Comparison of ENCODE assay signal across 2 cellular contexts in the genomic region with DNA sequence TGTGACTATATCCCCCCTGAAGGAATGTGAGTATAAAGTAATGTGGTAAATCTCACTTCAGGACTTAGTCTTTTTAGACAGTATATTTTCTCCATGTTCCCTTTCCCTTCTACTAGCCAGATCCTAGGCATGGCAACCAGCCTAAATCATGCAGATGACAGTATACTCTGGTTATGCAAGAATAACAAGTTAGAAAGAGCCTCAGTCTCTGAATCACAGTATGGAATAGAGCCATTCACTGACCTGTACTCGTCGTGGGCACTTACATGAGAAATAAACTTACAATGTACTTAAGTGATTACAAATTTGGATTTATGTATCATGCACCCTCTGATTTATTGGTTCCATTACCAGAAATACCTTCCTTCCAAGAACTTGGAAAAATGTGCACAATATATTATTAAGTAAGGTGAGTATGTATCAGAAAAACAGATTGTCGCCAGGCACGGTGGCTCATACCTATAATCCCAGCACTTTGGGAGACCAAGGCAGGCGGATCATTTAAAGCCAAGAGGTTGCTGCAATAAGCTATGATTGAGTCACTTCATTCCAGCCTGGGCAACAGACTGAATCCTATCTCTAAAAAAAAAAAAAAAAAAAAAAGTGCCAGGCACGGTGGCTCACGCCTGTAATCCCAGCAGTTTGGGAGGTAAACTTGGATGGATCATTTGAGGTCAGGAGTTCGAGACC.
TF ChIP-seq lines count a peak whose summit lies in the region.

No MANE protein-coding gene starts in this region.

TF ChIP-seq in SK-N-SH treated with all-trans-retinoic acid at 6 μM for 48 hours, 23 proteins besides CTCF, POLR2A, EP300 and RAD21 (continued from another document):
- TF ChIP-seq, protein P1, sequence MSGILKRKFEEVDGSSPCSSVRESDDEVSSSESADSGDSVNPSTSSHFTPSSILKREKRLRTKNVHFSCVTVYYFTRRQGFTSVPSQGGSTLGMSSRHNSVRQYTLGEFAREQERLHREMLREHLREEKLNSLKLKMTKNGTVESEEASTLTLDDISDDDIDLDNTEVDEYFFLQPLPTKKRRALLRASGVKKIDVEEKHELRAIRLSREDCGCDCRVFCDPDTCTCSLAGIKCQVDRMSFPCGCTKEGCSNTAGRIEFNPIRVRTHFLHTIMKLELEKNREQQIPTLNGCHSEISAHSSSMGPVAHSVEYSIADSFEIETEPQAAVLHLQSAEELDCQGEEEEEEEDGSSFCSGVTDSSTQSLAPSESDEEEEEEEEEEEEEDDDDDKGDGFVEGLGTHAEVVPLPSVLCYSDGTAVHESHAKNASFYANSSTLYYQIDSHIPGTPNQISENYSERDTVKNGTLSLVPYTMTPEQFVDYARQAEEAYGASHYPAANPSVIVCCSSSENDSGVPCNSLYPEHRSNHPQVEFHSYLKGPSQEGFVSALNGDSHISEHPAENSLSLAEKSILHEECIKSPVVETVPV (CRISPR knock-in tag; IDR thresholded peaks at IDR 0.05) = no peak
- no peak for TF ChIP-seq ZNF70 (CRISPR knock-in tag; IDR thresholded peaks at IDR 0.05)
- TF ChIP-seq, protein P2, sequence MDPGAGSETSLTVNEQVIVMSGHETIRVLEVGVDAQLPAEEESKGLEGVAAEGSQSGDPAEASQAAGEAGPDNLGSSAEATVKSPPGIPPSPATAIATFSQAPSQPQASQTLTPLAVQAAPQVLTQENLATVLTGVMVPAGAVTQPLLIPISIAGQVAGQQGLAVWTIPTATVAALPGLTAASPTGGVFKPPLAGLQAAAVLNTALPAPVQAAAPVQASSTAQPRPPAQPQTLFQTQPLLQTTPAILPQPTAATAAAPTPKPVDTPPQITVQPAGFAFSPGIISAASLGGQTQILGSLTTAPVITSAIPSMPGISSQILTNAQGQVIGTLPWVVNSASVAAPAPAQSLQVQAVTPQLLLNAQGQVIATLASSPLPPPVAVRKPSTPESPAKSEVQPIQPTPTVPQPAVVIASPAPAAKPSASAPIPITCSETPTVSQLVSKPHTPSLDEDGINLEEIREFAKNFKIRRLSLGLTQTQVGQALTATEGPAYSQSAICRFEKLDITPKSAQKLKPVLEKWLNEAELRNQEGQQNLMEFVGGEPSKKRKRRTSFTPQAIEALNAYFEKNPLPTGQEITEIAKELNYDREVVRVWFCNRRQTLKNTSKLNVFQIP (CRISPR knock-in tag; IDR thresholded peaks at IDR 0.05; ENCODE audit: borderline replicate concordance, low read depth) = no peak
- TF ChIP-seq TOX (CRISPR knock-in tag; IDR thresholded peaks at IDR 0.05; ENCODE audit: borderline replicate concordance) = no peak

TF ChIP-seq in SK-N-SH, 30 proteins besides CTCF, POLR2A, EP300 and RAD21 (continued from another document):
- TF ChIP-seq, protein P3, sequence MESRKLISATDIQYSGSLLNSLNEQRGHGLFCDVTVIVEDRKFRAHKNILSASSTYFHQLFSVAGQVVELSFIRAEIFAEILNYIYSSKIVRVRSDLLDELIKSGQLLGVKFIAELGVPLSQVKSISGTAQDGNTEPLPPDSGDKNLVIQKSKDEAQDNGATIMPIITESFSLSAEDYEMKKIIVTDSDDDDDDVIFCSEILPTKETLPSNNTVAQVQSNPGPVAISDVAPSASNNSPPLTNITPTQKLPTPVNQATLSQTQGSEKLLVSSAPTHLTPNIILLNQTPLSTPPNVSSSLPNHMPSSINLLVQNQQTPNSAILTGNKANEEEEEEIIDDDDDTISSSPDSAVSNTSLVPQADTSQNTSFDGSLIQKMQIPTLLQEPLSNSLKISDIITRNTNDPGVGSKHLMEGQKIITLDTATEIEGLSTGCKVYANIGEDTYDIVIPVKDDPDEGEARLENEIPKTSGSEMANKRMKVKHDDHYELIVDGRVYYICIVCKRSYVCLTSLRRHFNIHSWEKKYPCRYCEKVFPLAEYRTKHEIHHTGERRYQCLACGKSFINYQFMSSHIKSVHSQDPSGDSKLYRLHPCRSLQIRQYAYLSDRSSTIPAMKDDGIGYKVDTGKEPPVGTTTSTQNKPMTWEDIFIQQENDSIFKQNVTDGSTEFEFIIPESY (IDR thresholded peaks at IDR 0.05; ENCODE audit: borderline replicate concordance, low read depth) = no peak
- TF ChIP-seq TEAD4 (IDR thresholded peaks at IDR 0.05; ENCODE audit: borderline replicate concordance, insufficient read depth) (no peak), TCF12 (IDR thresholded peaks at IDR 0.05) (no peak), GABPA (IDR thresholded peaks at IDR 0.05; ENCODE audit: low read depth) (no peak), GATA2 (CRISPR knock-in tag; IDR thresholded peaks at IDR 0.05) (no peak), SMC3 (IDR thresholded peaks at IDR 0.05; ENCODE audit: low read depth, low read length) (no peak), JUND (IDR thresholded peaks at IDR 0.05) (no peak), FOSL2 (IDR thresholded peaks at IDR 0.05; ENCODE audit: borderline replicate concordance, low read depth) (no peak), CHD2 (IDR thresholded peaks at IDR 0.05; ENCODE audit: low read length, partially characterized antibody) (no peak)
- TF ChIP-seq, protein P4, sequence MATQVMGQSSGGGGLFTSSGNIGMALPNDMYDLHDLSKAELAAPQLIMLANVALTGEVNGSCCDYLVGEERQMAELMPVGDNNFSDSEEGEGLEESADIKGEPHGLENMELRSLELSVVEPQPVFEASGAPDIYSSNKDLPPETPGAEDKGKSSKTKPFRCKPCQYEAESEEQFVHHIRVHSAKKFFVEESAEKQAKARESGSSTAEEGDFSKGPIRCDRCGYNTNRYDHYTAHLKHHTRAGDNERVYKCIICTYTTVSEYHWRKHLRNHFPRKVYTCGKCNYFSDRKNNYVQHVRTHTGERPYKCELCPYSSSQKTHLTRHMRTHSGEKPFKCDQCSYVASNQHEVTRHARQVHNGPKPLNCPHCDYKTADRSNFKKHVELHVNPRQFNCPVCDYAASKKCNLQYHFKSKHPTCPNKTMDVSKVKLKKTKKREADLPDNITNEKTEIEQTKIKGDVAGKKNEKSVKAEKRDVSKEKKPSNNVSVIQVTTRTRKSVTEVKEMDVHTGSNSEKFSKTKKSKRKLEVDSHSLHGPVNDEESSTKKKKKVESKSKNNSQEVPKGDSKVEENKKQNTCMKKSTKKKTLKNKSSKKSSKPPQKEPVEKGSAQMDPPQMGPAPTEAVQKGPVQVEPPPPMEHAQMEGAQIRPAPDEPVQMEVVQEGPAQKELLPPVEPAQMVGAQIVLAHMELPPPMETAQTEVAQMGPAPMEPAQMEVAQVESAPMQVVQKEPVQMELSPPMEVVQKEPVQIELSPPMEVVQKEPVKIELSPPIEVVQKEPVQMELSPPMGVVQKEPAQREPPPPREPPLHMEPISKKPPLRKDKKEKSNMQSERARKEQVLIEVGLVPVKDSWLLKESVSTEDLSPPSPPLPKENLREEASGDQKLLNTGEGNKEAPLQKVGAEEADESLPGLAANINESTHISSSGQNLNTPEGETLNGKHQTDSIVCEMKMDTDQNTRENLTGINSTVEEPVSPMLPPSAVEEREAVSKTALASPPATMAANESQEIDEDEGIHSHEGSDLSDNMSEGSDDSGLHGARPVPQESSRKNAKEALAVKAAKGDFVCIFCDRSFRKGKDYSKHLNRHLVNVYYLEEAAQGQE (IDR thresholded peaks at IDR 0.05; ENCODE audit: low read depth, low read length) = no peak
